Comparison of ENCODE assay signal across 1 cellular context in genomic region chr22:30547188-30547587, GRCh38.
TF ChIP-seq lines count a peak whose summit lies in the region.

No MANE protein-coding gene starts in this region.

TF ChIP-seq in H1, 55 proteins besides CTCF, POLR2A, EP300 and RAD21:
- TF ChIP-seq CBX8 (IDR thresholded peaks at IDR 0.05; ENCODE audit: borderline replicate concordance, low read depth, low read length) (no peak), CBX5 (IDR thresholded peaks at IDR 0.05; ENCODE audit: low read depth, low read length) (no peak)
